ENCODE assay signal across 32 cellular contexts in the genomic region with DNA sequence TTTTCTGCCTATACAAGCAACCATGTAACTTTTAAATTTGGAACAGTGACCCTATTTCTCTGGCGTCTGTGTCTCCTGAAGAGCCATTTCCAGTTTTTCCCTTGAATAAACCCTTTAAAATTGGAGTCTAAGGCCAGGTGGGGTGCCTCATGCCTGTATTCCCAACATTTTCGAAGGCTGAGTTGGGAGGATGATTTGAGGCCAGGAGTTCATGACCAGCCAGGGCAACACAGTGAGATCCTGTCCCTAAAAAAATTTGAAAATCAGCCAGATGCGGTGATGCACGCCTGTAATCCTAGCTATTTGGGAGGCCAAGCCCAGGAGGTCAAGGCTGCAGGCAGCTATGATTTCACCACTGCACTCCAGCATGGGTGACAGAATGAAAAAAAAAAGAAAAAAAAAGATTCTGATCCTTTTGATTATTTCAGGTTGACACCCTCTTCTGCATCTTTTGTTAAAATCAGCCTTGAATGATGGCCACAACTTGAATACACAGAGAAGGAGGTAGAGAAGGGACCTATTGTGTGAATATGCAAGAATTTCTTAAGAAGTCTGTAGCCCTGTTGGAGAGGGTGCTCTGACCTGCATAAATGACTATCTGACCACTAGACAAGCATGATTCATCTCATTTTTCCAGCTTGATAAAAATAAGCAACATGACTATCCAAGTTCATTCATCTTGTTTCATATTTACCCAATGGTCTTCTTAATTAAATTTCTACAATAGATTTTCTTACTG. TPM values are rescaled to one million over a fixed set of nuclear protein-coding genes. Genes with fewer than 3 reads are reported as not detected.
DNase-seq lines count a peak whose midpoint lies in the region; ATAC-seq and TF ChIP-seq lines count a peak whose summit lies in the region.
"Had no signal": no experiment of that assay in that cellular context is flagged by ENCODE, and none has a peak within 500 bp of the region (broad histone marks: within the 10 kb centered on the region; RNA-seq: fewer than 3 reads in every experiment).

No MANE protein-coding gene starts in this region.

- in situ Hi-C loops in mammary epithelial cell (cut with MboI; ENCODE audit: low sequenced_read_pairs in 2 of 2), result no loop called here

- peak; percentile 62 for DNase-seq in mammary epithelial cell
- DNase-seq in breast epithelium (ENCODE audit: low spot score in 2 of 2), result no peak
- peak; percentile 15 for DNase-seq in RKO (ENCODE audit: low spot score)
- peak; percentile 15 for DNase-seq in fibroblast of mammary gland (ENCODE audit: low read depth)
- no peak for DNase-seq in lower lobe of right lung
- DNase-seq in esophagus squamous epithelium (lab: John Stamatoyannopoulos, UW), result no peak
- no peak for DNase-seq in right atrium auricular region (ENCODE audit: low spot score)
- no peak for DNase-seq in naive thymus-derived CD8-positive, alpha-beta T cell
- DNase-seq: activated CD4-positive, alpha-beta T cell treated with anti-CD3 and anti-CD28 coated beads for 4 hours; activated CD8-positive, alpha-beta T cell treated with anti-CD3 and anti-CD28 coated beads, Interleukin-2, amount 10 ng/mL, durations not matched to agents 7 days and 5 days; activated naive CD4-positive, alpha-beta T cell treated with anti-CD3 and anti-CD28 coated beads, Interleukin-2, amount 50 U/mL, for 16 hours; activated T-cell treated with anti-CD3 and anti-CD28 coated beads for 4 hours; amniotic stem cell; Calu3; DMS79; KG1; left cardiac atrium; MM.1S; mucosa of descending colon; NCI-H1417; NCI-H2029 treated with DMSO at 0.1 percent for 48 hours; NCI-H2227 treated with DMSO at 0.1 percent for 48 hours; NCI-H526 treated with DMSO at 0.1 percent for 48 hours; SHP77 treated with DMSO at 0.1 percent for 48 hours; substantia nigra had no signal

- intact Hi-C loops in mammary epithelial cell (cut with micrococcal nuclease) (no loop called here), breast epithelium (cut with DNase I; ENCODE audit: low total_unique reads) (no loop called here), lower lobe of right lung (cut with DNase I) (no loop called here), esophagus squamous epithelium (cut with DNase I) (no loop called here)

- CTCF ChIA-PET in mammary epithelial cell (lab: Charles Lee; ENCODE audit: low non-redundant PET), result no interaction called here

- TF ChIP-seq POLR2A in breast epithelium (IDR thresholded peaks at IDR 0.05), result no peak
- no peak for TF ChIP-seq POLR2A in esophagus squamous epithelium (IDR thresholded peaks at IDR 0.05)

- H3K4me3 ChIP-seq in mammary epithelial cell (replicated peaks in 1 of 3; ENCODE audit: insufficient read depth in 1 of 3, low read depth in 2 of 3, low read length in 3 of 3) (no peak overlapping the region), breast epithelium (no peak overlapping the region), fibroblast of mammary gland (ENCODE audit: control insufficient read depth, low read depth, low read length) (no peak overlapping the region), lower lobe of right lung (no peak overlapping the region), esophagus squamous epithelium (no peak overlapping the region), right atrium auricular region (no peak overlapping the region)
- H3K4me3 ChIP-seq: esophagus muscularis mucosa, hepatocyte, mucosa of descending colon had no signal

- H4K20me1 ChIP-seq in mammary epithelial cell (ENCODE audit: insufficient read depth, low read length), result no peaks in the 10 kb centered on the region

- H3K79me2 ChIP-seq in mammary epithelial cell (ENCODE audit: insufficient read depth, low read length), result no peaks in the 10 kb centered on the region
- H3K79me2 ChIP-seq: hepatocyte had no signal

- 46% methylated on average over 4 of the region's 4 CpGs for WGBS in mammary epithelial cell (ENCODE audit: low coverage, missing lambda C conversion rate)
- WGBS in esophagus squamous epithelium, 2 donors, result 57 to 60% methylated on average over 4 of the region's 4 CpGs

- H3K36me3 ChIP-seq in mammary epithelial cell (ENCODE audit: insufficient read depth, low read length), result no peaks in the 10 kb centered on the region
- no peaks in the 10 kb centered on the region for H3K36me3 ChIP-seq in breast epithelium
- H3K36me3 ChIP-seq in lower lobe of right lung, result no peaks in the 10 kb centered on the region
- no peaks in the 10 kb centered on the region for H3K36me3 ChIP-seq in esophagus squamous epithelium
- H3K36me3 ChIP-seq in right atrium auricular region, result no peaks in the 10 kb centered on the region
- H3K36me3 ChIP-seq: esophagus muscularis mucosa had no signal

- H3K4me3 Mint-ChIP-seq in naive thymus-derived CD8-positive, alpha-beta T cell, result no peak overlapping the region
- H3K4me3 Mint-ChIP-seq: activated CD8-positive, alpha-beta T cell treated with anti-CD3 and anti-CD28 coated beads, Interleukin-2, amount 10 ng/mL, durations not matched to agents 7 days and 5 days; natural killer cell treated with Interleukin-12 subunit alpha and Interleukin-12 subunit beta and Interleukin-15 and Interleukin-18, amount 100 ng/mL, for 72 hours; stimulated activated effector memory CD8-positive, alpha-beta T cell treated with anti-CD3 and anti-CD28 coated beads, Interleukin-12 subunit alpha, Interleukin-12 subunit beta, amount 100 ng/mL, for 72 hours; type B pancreatic cell had no signal

- H3K4me1 ChIP-seq in mammary epithelial cell (ENCODE audit: insufficient read depth, low read length) (no peaks in the 10 kb centered on the region), breast epithelium (no peaks in the 10 kb centered on the region), lower lobe of right lung (no peaks in the 10 kb centered on the region), esophagus squamous epithelium (no peaks in the 10 kb centered on the region), right atrium auricular region (no peaks in the 10 kb centered on the region)
- H3K4me1 ChIP-seq: esophagus muscularis mucosa had no signal

- no peak overlapping the region for H3K27ac Mint-ChIP-seq in naive thymus-derived CD8-positive, alpha-beta T cell
- H3K27ac Mint-ChIP-seq: activated CD8-positive, alpha-beta T cell treated with anti-CD3 and anti-CD28 coated beads, Interleukin-2, amount 10 ng/mL, durations not matched to agents 7 days and 5 days; activated T-helper 2 cell treated with anti-CD3 and anti-CD28 coated beads, Interferon-gamma antibody, Interleukin-2, Interleukin-4, amounts not matched to agents 10 μg/mL and 5 μg/mL and 100 μg/mL, durations not matched to agents 14 hours and 24 hours and 36 hours; natural killer cell treated with Interleukin-12 subunit alpha and Interleukin-12 subunit beta and Interleukin-15 and Interleukin-18, amount 100 ng/mL, for 72 hours; stimulated activated effector memory CD8-positive, alpha-beta T cell treated with anti-CD3 and anti-CD28 coated beads, Interleukin-12 subunit alpha, Interleukin-12 subunit beta, amount 100 ng/mL, for 72 hours; type B pancreatic cell had no signal

- H2AFZ ChIP-seq in mammary epithelial cell (ENCODE audit: low read depth, low read length), result no peak overlapping the region
- H2AFZ ChIP-seq: hepatocyte had no signal

- no peaks in the 10 kb centered on the region for H3K9me3 Mint-ChIP-seq in naive thymus-derived CD8-positive, alpha-beta T cell
- H3K9me3 Mint-ChIP-seq: activated T-helper 2 cell treated with anti-CD3 and anti-CD28 coated beads, Interferon-gamma antibody, Interleukin-2, Interleukin-4, amounts not matched to agents 10 μg/mL and 5 μg/mL and 100 μg/mL, durations not matched to agents 14 hours and 24 hours and 36 hours; natural killer cell treated with Interleukin-12 subunit alpha and Interleukin-12 subunit beta and Interleukin-15 and Interleukin-18, amount 100 ng/mL, for 72 hours; stimulated activated effector memory CD8-positive, alpha-beta T cell treated with anti-CD3 and anti-CD28 coated beads, Interleukin-12 subunit alpha, Interleukin-12 subunit beta, amount 100 ng/mL, for 72 hours; type B pancreatic cell had no signal

- no peaks in the 10 kb centered on the region for H3K9me3 ChIP-seq in mammary epithelial cell (replicated peaks; ENCODE audit: insufficient read depth, low read length)
- H3K9me3 ChIP-seq in breast epithelium, result no peaks in the 10 kb centered on the region
- no peaks in the 10 kb centered on the region for H3K9me3 ChIP-seq in lower lobe of right lung
- no peaks in the 10 kb centered on the region for H3K9me3 ChIP-seq in esophagus squamous epithelium
- no peaks in the 10 kb centered on the region for H3K9me3 ChIP-seq in right atrium auricular region
- H3K9me3 ChIP-seq: esophagus muscularis mucosa, mucosa of descending colon had no signal

- H3K27me3 ChIP-seq in mammary epithelial cell (ENCODE audit: insufficient read depth, low read length) (peaks cover 3% of the 10 kb centered on the region), breast epithelium (no peaks in the 10 kb centered on the region), lower lobe of right lung (ENCODE audit: low read depth) (no peaks in the 10 kb centered on the region), esophagus squamous epithelium (peaks cover 0 to 10% (median 0%) of the 10 kb centered on the region in 4 donors), right atrium auricular region (no peaks in the 10 kb centered on the region)
- H3K27me3 ChIP-seq: hepatocyte had no signal

- H3K27me3 Mint-ChIP-seq in naive thymus-derived CD8-positive, alpha-beta T cell, result peaks cover 0 to 1% (median 0%) of the 10 kb centered on the region in 5 donors

- dilution Hi-C loops in mammary epithelial cell (cut with HindIII; ENCODE audit: low sequenced_read_pairs), result no loop called here

- no peak overlapping the region for H3K4me2 ChIP-seq in mammary epithelial cell (ENCODE audit: insufficient read depth, low read depth, low read length)
- H3K4me2 ChIP-seq: hepatocyte had no signal

- BruUV-seq in mammary epithelial cell (replicated peaks; lab: Mats Ljungman, UMichigan), result no TSS peak

- H3K27ac ChIP-seq in mammary epithelial cell (ENCODE audit: insufficient read depth, low read depth, low read length) (no peak overlapping the region), breast epithelium (no peak overlapping the region), lower lobe of right lung (no peak overlapping the region), esophagus squamous epithelium (no peak overlapping the region), right atrium auricular region (no peak overlapping the region)
- H3K27ac ChIP-seq: esophagus muscularis mucosa, hepatocyte had no signal

- POLR2A ChIA-PET in naive thymus-derived CD8-positive, alpha-beta T cell (lab: Charles Lee), result interaction anchor here (0.9 kb wide), 1 partner anchor 10 kb away, joined by 3 read pairs; no protein-coding TSS in a partner anchor

- ATAC-seq in lower lobe of right lung, result no peak
- ATAC-seq in naive thymus-derived CD8-positive, alpha-beta T cell, result no peak
- ATAC-seq: activated CD8-positive, alpha-beta T cell treated with anti-CD3 and anti-CD28 coated beads, Interleukin-2, amount 10 ng/mL, durations not matched to agents 7 days and 5 days; left cardiac atrium; mucosa of descending colon; natural killer cell treated with Interleukin-12 subunit alpha and Interleukin-12 subunit beta and Interleukin-15 and Interleukin-18, amount 100 ng/mL, for 72 hours; Panc1; stimulated activated effector memory CD8-positive, alpha-beta T cell treated with anti-CD3 and anti-CD28 coated beads, Interleukin-12 subunit alpha, Interleukin-12 subunit beta, amount 100 ng/mL, for 72 hours had no signal

- H3K36me3 Mint-ChIP-seq in naive thymus-derived CD8-positive, alpha-beta T cell, result no peaks in the 10 kb centered on the region
- H3K36me3 Mint-ChIP-seq: natural killer cell treated with Interleukin-12 subunit alpha and Interleukin-12 subunit beta and Interleukin-15 and Interleukin-18, amount 100 ng/mL, for 72 hours; type B pancreatic cell had no signal

- peaks cover 24 to 36% (median 34%) of the 10 kb centered on the region in 4 donors for H3K4me1 Mint-ChIP-seq in naive thymus-derived CD8-positive, alpha-beta T cell

- TF ChIP-seq CTCF in mammary epithelial cell (conservative IDR thresholded peaks at IDR 0.05 in 1 of 2, IDR thresholded peaks at IDR 0.05 in 1 of 2; ENCODE audit: extremely low read depth in 1 of 2, insufficient read depth in 1 of 2, low read depth in 1 of 2, low read length in 2 of 2), result no peak
- no peak for TF ChIP-seq CTCF in breast epithelium (IDR thresholded peaks at IDR 0.05)
- no peak for TF ChIP-seq CTCF in fibroblast of mammary gland (conservative IDR thresholded peaks at IDR 0.05; ENCODE audit: control insufficient read depth, insufficient read depth, low read depth, low read length)
- no peak for TF ChIP-seq CTCF in lower lobe of right lung (IDR thresholded peaks at IDR 0.05)
- no peak for TF ChIP-seq CTCF in esophagus squamous epithelium (IDR thresholded peaks at IDR 0.05)
- TF ChIP-seq CTCF in right atrium auricular region (IDR thresholded peaks at IDR 0.05), result no peak

- H3K9ac ChIP-seq in mammary epithelial cell (ENCODE audit: insufficient read depth, low read length), result no peak overlapping the region

RNA-seq across cellular contexts. Expression of gene PARP1, which starts 40.2 kb away (rescaled TPM):
- 10 to 100 TPM; 67.7 to 80.8 TPM for total RNA-seq in mammary epithelial cell
- 99.4 TPM for polyA plus RNA-seq in mammary epithelial cell
- 205 TPM for polyA minus RNA-seq in mammary epithelial cell
- 10 to 100 TPM; 53.0 to 83.9 (median 72.3) TPM for total RNA-seq in breast epithelium
- total RNA-seq in lower lobe of right lung, result 59.2 TPM
- total RNA-seq in esophagus squamous epithelium, result 100 to 1,000 TPM in 1 of 4 donors, 10 to 100 TPM in 3; 56.1 to 119 (median 85.0) TPM
- 10 to 100 TPM; 68.0 to 70.6 TPM for total RNA-seq in right atrium auricular region
- total RNA-seq in naive thymus-derived CD8-positive, alpha-beta T cell, result 100 to 1,000 TPM; 102 to 103 TPM
- 100 to 1,000 TPM in 2 of 3 donors, 10 to 100 TPM in 1; 98.6 to 128 (median 121) TPM for polyA plus RNA-seq in naive thymus-derived CD8-positive, alpha-beta T cell

Comparison
In these comparisons a context has a peak if more than half of its experiments do, and no peak if none do; other contexts are left out.
1. DNase-seq: peak in mammary epithelial cell (single experiment), RKO (single experiment) and fibroblast of mammary gland (single experiment); none in breast epithelium (0 of 2), lower lobe of right lung (single experiment), esophagus squamous epithelium (single experiment), right atrium auricular region (single experiment) and naive thymus-derived CD8-positive, alpha-beta T cell (0 of 10).